35 cellular contexts compared by ENCODE assay signal in the genomic region with DNA sequence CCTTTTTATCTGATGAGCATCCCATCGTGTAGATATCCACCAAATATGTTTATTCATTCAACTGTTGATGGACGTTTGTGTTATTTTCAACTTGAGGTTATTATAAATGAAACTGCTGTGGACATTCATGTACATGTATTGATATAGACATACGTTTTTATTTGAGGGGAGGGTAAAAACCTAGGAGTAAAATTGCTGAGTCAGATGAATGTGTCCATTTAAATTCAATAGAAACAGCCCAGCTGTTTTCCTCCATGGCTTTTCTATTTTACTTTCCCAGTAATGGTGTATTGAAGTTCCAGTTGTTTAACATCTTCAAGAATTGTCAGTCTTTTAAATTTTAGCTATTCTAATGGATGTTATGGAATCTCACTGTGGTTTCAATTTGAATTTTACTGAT.
"Had no signal": no experiment of that assay in that cellular context is flagged by ENCODE, and none has a peak within 500 bp of the region (broad histone marks: within the 10 kb centered on the region; RNA-seq: fewer than 3 reads in every experiment).

No MANE protein-coding gene starts in this region.

- H3K4me1 ChIP-seq: adrenal gland, body of pancreas had no signal

- H3K27ac Mint-ChIP-seq: activated B cell treated with CpG ODN at 0.5 μM for 24 hours; activated CD4-positive, alpha-beta memory T cell treated with anti-CD3 and anti-CD28 coated beads for 36 hours; activated CD4-positive, alpha-beta T cell treated with anti-CD3 and anti-CD28 coated beads, Interleukin-2, amount 10 ng/mL, durations not matched to agents 24 days and 14 days; activated CD8-positive, alpha-beta T cell treated with anti-CD3 and anti-CD28 coated beads for 36 hours; activated naive CD4-positive, alpha-beta T cell treated with anti-CD3 and anti-CD28 coated beads for 36 hours; activated naive CD4-positive, alpha-beta T cell treated with anti-CD3 and anti-CD28 coated beads, Interleukin-2, amount 50 U/mL, for 72 hours; activated naive CD8-positive, alpha-beta T cell treated with anti-CD3 and anti-CD28 coated beads for 36 hours; activated T-cell treated with anti-CD3 and anti-CD28 coated beads, Interleukin-2, amount 50 U/mL, for 72 hours; activated T-helper 1 cell treated with anti-CD3 and anti-CD28 coated beads, Interleukin-12 subunit alpha, Interleukin-12 subunit beta, Interleukin-2, Interleukin-4 antibody, amounts not matched to agents 30 ng/mL and 10 ng/mL and 1 ng/mL, durations not matched to agents 14 hours and 24 hours and 36 hours; activated T-helper 17 cell treated with anti-CD3 and anti-CD28 coated beads, Interleukin-2, amount 50 U/mL, for 72 hours; T-helper 17 cell had no signal

- H3K36me3 Mint-ChIP-seq: activated CD4-positive, alpha-beta memory T cell treated with anti-CD3 and anti-CD28 coated beads for 36 hours; activated naive CD4-positive, alpha-beta T cell treated with anti-CD3 and anti-CD28 coated beads, Interleukin-2, amount 50 U/mL, for 72 hours; activated naive CD8-positive, alpha-beta T cell treated with anti-CD3 and anti-CD28 coated beads for 36 hours had no signal

- H3K27me3 ChIP-seq: adrenal gland, body of pancreas, cardiac muscle cell had no signal

- H3K36me3 ChIP-seq: adrenal gland, cardiac muscle cell had no signal

- ATAC-seq: activated CD8-positive, alpha-beta T cell treated with anti-CD3 and anti-CD28 coated beads for 36 hours; activated naive CD4-positive, alpha-beta T cell treated with anti-CD3 and anti-CD28 coated beads, Interleukin-2, amount 50 U/mL, for 72 hours; activated T-cell treated with anti-CD3 and anti-CD28 coated beads, Interleukin-2, amount 50 U/mL, for 4 hours; activated T-cell treated with anti-CD3 and anti-CD28 coated beads, Interleukin-2, amount 50 U/mL, for 72 hours; activated T-helper 17 cell treated with anti-CD3 and anti-CD28 coated beads, Interleukin-2, amount 50 U/mL, for 72 hours; body of pancreas; T-helper 17 cell had no signal

- H3K4me3 Mint-ChIP-seq: activated B cell treated with CpG ODN at 0.5 μM for 24 hours; activated CD4-positive, alpha-beta memory T cell treated with anti-CD3 and anti-CD28 coated beads for 36 hours; activated CD4-positive, alpha-beta T cell treated with anti-CD3 and anti-CD28 coated beads, Interleukin-2, amount 10 ng/mL, durations not matched to agents 24 days and 14 days; activated CD8-positive, alpha-beta T cell treated with anti-CD3 and anti-CD28 coated beads for 36 hours; activated naive CD4-positive, alpha-beta T cell treated with anti-CD3 and anti-CD28 coated beads for 36 hours; activated naive CD8-positive, alpha-beta T cell treated with anti-CD3 and anti-CD28 coated beads for 36 hours; activated T-cell treated with anti-CD3 and anti-CD28 coated beads, Interleukin-2, amount 50 U/mL, for 4 hours; activated T-cell treated with anti-CD3 and anti-CD28 coated beads, Interleukin-2, amount 50 U/mL, for 72 hours; activated T-helper 1 cell treated with anti-CD3 and anti-CD28 coated beads, Interleukin-12 subunit alpha, Interleukin-12 subunit beta, Interleukin-2, Interleukin-4 antibody, amounts not matched to agents 30 ng/mL and 10 ng/mL and 1 ng/mL, durations not matched to agents 14 hours and 24 hours and 36 hours; activated T-helper 17 cell treated with anti-CD3 and anti-CD28 coated beads, Interleukin-2, amount 50 U/mL, for 72 hours; central memory CD8-positive, alpha-beta T cell; T-helper 17 cell had no signal

- H3K4me3 ChIP-seq: adrenal gland, body of pancreas, cardiac muscle cell had no signal

- H3K9me3 Mint-ChIP-seq: activated B cell treated with CpG ODN at 0.5 μM for 24 hours; activated CD4-positive, alpha-beta T cell treated with anti-CD3 and anti-CD28 coated beads, Interleukin-2, amount 10 ng/mL, durations not matched to agents 24 days and 14 days; activated naive CD8-positive, alpha-beta T cell treated with anti-CD3 and anti-CD28 coated beads for 36 hours had no signal

- DNase-seq: activated B cell treated with CpG ODN at 0.5 μM for 24 hours; activated CD4-positive, alpha-beta memory T cell treated with anti-CD3 and anti-CD28 coated beads for 36 hours; activated CD4-positive, alpha-beta T cell treated with anti-CD3 and anti-CD28 coated beads for 4 hours; activated CD4-positive, alpha-beta T cell treated with anti-CD3 and anti-CD28 coated beads, Interleukin-2, amount 10 ng/mL, durations not matched to agents 24 days and 14 days; activated CD4-positive, alpha-beta T cell treated with anti-CD3 and anti-CD28 coated beads, Interleukin-2, amount 50 U/mL, for 1 hour; activated CD4-positive, alpha-beta T cell treated with anti-CD3 and anti-CD28 coated beads, Interleukin-2, amount 50 U/mL, for 4 hours; activated CD4-positive, CD25-positive, alpha-beta regulatory T cell treated with anti-CD3 and anti-CD28 coated beads, Interleukin-2, amount 50 U/mL, for 72 hours; activated CD8-positive, alpha-beta memory T cell treated with anti-CD3 and anti-CD28 coated beads, Interleukin-2, amount 50 U/mL, for 4 hours; activated CD8-positive, alpha-beta T cell treated with anti-CD3 and anti-CD28 coated beads for 36 hours; activated effector memory CD4-positive, alpha-beta T cell treated with anti-CD3 and anti-CD28 coated beads, Interleukin-2, amount 50 U/mL, for 16 hours; activated gamma-delta T cell treated with Interleukin-2 at 50 U/mL for 16 hours; activated naive CD4-positive, alpha-beta T cell; activated naive CD4-positive, alpha-beta T cell treated with anti-CD3 and anti-CD28 coated beads for 36 hours; activated naive CD4-positive, alpha-beta T cell treated with anti-CD3 and anti-CD28 coated beads, Interleukin-2, amount 50 U/mL, for 16 hours; activated naive CD8-positive, alpha-beta T cell treated with anti-CD3 and anti-CD28 coated beads for 36 hours; activated T-cell treated with anti-CD3 and anti-CD28 coated beads for 4 hours; activated T-cell treated with anti-CD3 and anti-CD28 coated beads, Interleukin-2, amount 50 U/mL, for 1 hour; activated T-cell treated with anti-CD3 and anti-CD28 coated beads, Interleukin-2, amount 50 U/mL, for 4 hours; activated T-cell treated with anti-CD3 and anti-CD28 coated beads, Interleukin-2, amount 50 U/mL, for 72 hours; adrenal gland; amniotic stem cell; aorta; body of pancreas; caudate nucleus; cerebellar nuclear complex; T-helper 17 cell had no signal

- H3K27ac ChIP-seq: adrenal gland, body of pancreas, cardiac muscle cell, VCaP had no signal

- H3K4me1 Mint-ChIP-seq: activated B cell treated with CpG ODN at 0.5 μM for 24 hours; activated CD4-positive, alpha-beta T cell treated with anti-CD3 and anti-CD28 coated beads, Interleukin-2, amount 10 ng/mL, durations not matched to agents 24 days and 14 days; activated naive CD8-positive, alpha-beta T cell treated with anti-CD3 and anti-CD28 coated beads for 36 hours; activated T-helper 17 cell treated with anti-CD3 and anti-CD28 coated beads, Interleukin-2, amount 50 U/mL, for 72 hours; central memory CD8-positive, alpha-beta T cell; T-helper 17 cell had no signal

- H3K27me3 Mint-ChIP-seq: activated B cell treated with CpG ODN at 0.5 μM for 24 hours; activated CD4-positive, alpha-beta memory T cell treated with anti-CD3 and anti-CD28 coated beads for 36 hours; activated CD4-positive, alpha-beta T cell treated with anti-CD3 and anti-CD28 coated beads, Interleukin-2, amount 10 ng/mL, durations not matched to agents 24 days and 14 days; activated CD8-positive, alpha-beta T cell treated with anti-CD3 and anti-CD28 coated beads for 36 hours; activated naive CD8-positive, alpha-beta T cell treated with anti-CD3 and anti-CD28 coated beads for 36 hours; activated T-helper 17 cell treated with anti-CD3 and anti-CD28 coated beads, Interleukin-2, amount 50 U/mL, for 72 hours; central memory CD8-positive, alpha-beta T cell; T-helper 17 cell had no signal

- FAIRE-seq: astrocyte, bronchial epithelial cell, TTC549 had no signal

- H3K9me3 ChIP-seq: adrenal gland, body of pancreas had no signal
